In genomic region chr3:30012941-30013543, GRCh38 we compare ENCODE assay signal across 9 cellular contexts.
DNase-seq lines count a peak whose midpoint lies in the region; ATAC-seq and TF ChIP-seq lines count a peak whose summit lies in the region.
"Had no signal": no experiment of that assay in that cellular context is flagged by ENCODE, and none has a peak within 500 bp of the region (broad histone marks: within the 10 kb centered on the region; RNA-seq: fewer than 3 reads in every experiment).

No MANE protein-coding gene starts in this region.

- H3K14ac ChIP-seq in mesenchymal stem cell (ENCODE audit: low read length in 2 of 2): no peak overlapping the region

- H3K36me3 ChIP-seq in CD4-positive, CD25-positive, alpha-beta regulatory T cell (ENCODE audit: control insufficient read depth, insufficient read depth, low read length): no peaks in the 10 kb centered on the region
- no peaks in the 10 kb centered on the region for H3K36me3 ChIP-seq in H7 (replicated peaks; ENCODE audit: control insufficient read depth, insufficient read depth, low read length)
- no peaks in the 10 kb centered on the region for H3K36me3 ChIP-seq in mesenchymal stem cell (ENCODE audit: control insufficient read depth in 1 of 2, insufficient read depth in 2 of 2, low read depth in 1 of 2, low read length in 2 of 2)

- no peaks in the 10 kb centered on the region for H3K4me1 ChIP-seq in CD4-positive, CD25-positive, alpha-beta regulatory T cell (ENCODE audit: control insufficient read depth, insufficient read depth, low read length, poor library complexity, severe bottlenecking)
- H3K4me1 ChIP-seq in mesenchymal stem cell (ENCODE audit: control insufficient read depth, insufficient read depth, low read depth, low read length): no peaks in the 10 kb centered on the region

- no peaks in the 10 kb centered on the region for H3K27me3 ChIP-seq in CD4-positive, CD25-positive, alpha-beta regulatory T cell (ENCODE audit: control insufficient read depth, insufficient read depth, low read length)
- no peaks in the 10 kb centered on the region for H3K27me3 ChIP-seq in H7 (ENCODE audit: control insufficient read depth, insufficient read depth, low read length)
- no peaks in the 10 kb centered on the region for H3K27me3 ChIP-seq in mesenchymal stem cell (ENCODE audit: control insufficient read depth in 1 of 2, insufficient read depth in 1 of 2, low read length in 2 of 2)

- H3K4ac ChIP-seq in mesenchymal stem cell (ENCODE audit: low read depth in 1 of 2, low read length in 2 of 2): no peak overlapping the region

- no peaks in the 10 kb centered on the region for H3K9me3 ChIP-seq in CD4-positive, CD25-positive, alpha-beta regulatory T cell (ENCODE audit: control insufficient read depth in 2 of 2, low read length in 2 of 2)
- no peaks in the 10 kb centered on the region for H3K9me3 ChIP-seq in mesenchymal stem cell (ENCODE audit: control insufficient read depth, low read length)

- H2AFZ ChIP-seq in mesenchymal stem cell (ENCODE audit: low read depth, low read length): no peak overlapping the region

- H2AK5ac ChIP-seq in mesenchymal stem cell (ENCODE audit: low read length, severe bottlenecking): no peak overlapping the region

- ATAC-seq in CD4-positive, CD25-positive, alpha-beta regulatory T cell (ENCODE audit: low read depth in 2 of 2): no peak
- no peak for ATAC-seq in GM18873 (IDR thresholded peaks at IDR 0.05; ENCODE audit: low FRiP score, unreplicated experiment)

- no peak overlapping the region for H2BK5ac ChIP-seq in mesenchymal stem cell (ENCODE audit: low read depth, low read length, poor library complexity, severe bottlenecking)

- no peaks in the 10 kb centered on the region for H3K79me1 ChIP-seq in mesenchymal stem cell (replicated peaks; ENCODE audit: low read length, poor library complexity, severe bottlenecking)

- DNase-seq in CD4-positive, CD25-positive, alpha-beta regulatory T cell: peak in 2 of 3 donors; percentile 25 to 50
- DNase-seq in H7 (peak; percentile 61), NCI-H2227 treated with DMSO at 0.1 percent for 48 hours (lab: John Stamatoyannopoulos, UW) (peak; percentile 66), endothelial cell (ENCODE audit: low spot score) (peak; percentile 69), mesenchymal stem cell (peak; percentile 62)
- DNase-seq in activated CD4-positive, alpha-beta T cell treated with anti-CD3 and anti-CD28 coated beads, Interleukin-2, amount 10 ng/mL, durations not matched to agents 7 days and 5 days: peak; percentile 57
- DNase-seq in stimulated activated CD8-positive, alpha-beta memory T cell treated with anti-CD3 and anti-CD28 coated beads, Interleukin-4, amount 100 ng/mL, for 48 hours: peak; percentile 77

- no peak overlapping the region for H2BK12ac ChIP-seq in mesenchymal stem cell (ENCODE audit: low read length in 2 of 2)

- POLR2A ChIA-PET in activated CD4-positive, alpha-beta T cell treated with anti-CD3 and anti-CD28 coated beads, Interleukin-2, amount 10 ng/mL, durations not matched to agents 7 days and 5 days (lab: Charles Lee): no interaction called here

- H3K4me3 ChIP-seq in CD4-positive, CD25-positive, alpha-beta regulatory T cell (ENCODE audit: low read depth, low read length): no peak overlapping the region
- H3K4me3 ChIP-seq in H7 (ENCODE audit: insufficient read depth, low read depth, low read length) (no peak overlapping the region), mesenchymal stem cell (ENCODE audit: insufficient read depth in 1 of 2, low read depth in 1 of 2, low read length in 2 of 2) (no peak overlapping the region)

- H2BK120ac ChIP-seq in mesenchymal stem cell (ENCODE audit: low read depth, low read length): no peak overlapping the region

- no peak overlapping the region for H3K27ac ChIP-seq in CD4-positive, CD25-positive, alpha-beta regulatory T cell (ENCODE audit: insufficient read depth, low read length, poor library complexity, severe bottlenecking)
- H3K27ac ChIP-seq in mesenchymal stem cell (ENCODE audit: low read length, poor library complexity, severe bottlenecking): no peak overlapping the region

- H2BK15ac ChIP-seq in mesenchymal stem cell (ENCODE audit: low read depth, poor library complexity, severe bottlenecking): no peak overlapping the region

- H3K27ac Mint-ChIP-seq in CD4-positive, CD25-positive, alpha-beta regulatory T cell: no peak overlapping the region
- H3K27ac Mint-ChIP-seq in activated CD4-positive, alpha-beta T cell treated with anti-CD3 and anti-CD28 coated beads, Interleukin-2, amount 10 ng/mL, durations not matched to agents 7 days and 5 days: no peak overlapping the region
- no peak overlapping the region for H3K27ac Mint-ChIP-seq in endothelial cell (ENCODE audit: unreplicated experiment)
- H3K27ac Mint-ChIP-seq: IgD-negative memory B cell had no signal

- H4K91ac ChIP-seq in mesenchymal stem cell (ENCODE audit: low read length): no peak overlapping the region

- no peak overlapping the region for H3K4me3 Mint-ChIP-seq in CD4-positive, CD25-positive, alpha-beta regulatory T cell
- H3K4me3 Mint-ChIP-seq in activated CD4-positive, alpha-beta T cell treated with anti-CD3 and anti-CD28 coated beads, Interleukin-2, amount 10 ng/mL, durations not matched to agents 7 days and 5 days: no peak overlapping the region
- no peak overlapping the region for H3K4me3 Mint-ChIP-seq in endothelial cell (ENCODE audit: unreplicated experiment)
- H3K4me3 Mint-ChIP-seq: IgD-negative memory B cell had no signal

- H3K4me1 Mint-ChIP-seq in CD4-positive, CD25-positive, alpha-beta regulatory T cell: peaks cover 0 to 3% (median 0%) of the 10 kb centered on the region in 4 donors
- H3K4me1 Mint-ChIP-seq in activated CD4-positive, alpha-beta T cell treated with anti-CD3 and anti-CD28 coated beads, Interleukin-2, amount 10 ng/mL, durations not matched to agents 7 days and 5 days: no peaks in the 10 kb centered on the region
- peaks cover 5% of the 10 kb centered on the region for H3K4me1 Mint-ChIP-seq in endothelial cell (ENCODE audit: unreplicated experiment)
- H3K4me1 Mint-ChIP-seq: IgD-negative memory B cell had no signal

- WGBS in mesenchymal stem cell: no CpG with 5 or more reads among the region's 2 CpGs

- H3K36me3 Mint-ChIP-seq in CD4-positive, CD25-positive, alpha-beta regulatory T cell: no peaks in the 10 kb centered on the region
- H3K36me3 Mint-ChIP-seq in activated CD4-positive, alpha-beta T cell treated with anti-CD3 and anti-CD28 coated beads, Interleukin-2, amount 10 ng/mL, durations not matched to agents 7 days and 5 days (ENCODE audit: low read depth): no peaks in the 10 kb centered on the region
- H3K36me3 Mint-ChIP-seq in endothelial cell (ENCODE audit: low read depth, unreplicated experiment): no peaks in the 10 kb centered on the region
- H3K36me3 Mint-ChIP-seq: IgD-negative memory B cell had no signal

- no peak overlapping the region for H3K23ac ChIP-seq in mesenchymal stem cell (ENCODE audit: low read length in 2 of 2)

- peak; percentile 78 for TF ChIP-seq CTCF in endothelial cell (IDR thresholded peaks at IDR 0.05; ENCODE audit: unreplicated experiment)

- no peak overlapping the region for H4K8ac ChIP-seq in mesenchymal stem cell (ENCODE audit: low read length)

- CTCF ChIA-PET in activated CD4-positive, alpha-beta T cell treated with anti-CD3 and anti-CD28 coated beads, Interleukin-2, amount 10 ng/mL, durations not matched to agents 7 days and 5 days (lab: Charles Lee): interaction anchor here (1.0 to 1.2 kb wide), 2 partner anchors 9 to 738 kb away, joined by 3 read pairs; no protein-coding TSS in a partner anchor

- no peaks in the 10 kb centered on the region for H3K27me3 Mint-ChIP-seq in CD4-positive, CD25-positive, alpha-beta regulatory T cell
- H3K27me3 Mint-ChIP-seq in activated CD4-positive, alpha-beta T cell treated with anti-CD3 and anti-CD28 coated beads, Interleukin-2, amount 10 ng/mL, durations not matched to agents 7 days and 5 days: no peaks in the 10 kb centered on the region
- H3K27me3 Mint-ChIP-seq in endothelial cell (ENCODE audit: unreplicated experiment): peaks cover 2% of the 10 kb centered on the region

- no peak overlapping the region for H3K4me2 ChIP-seq in mesenchymal stem cell (ENCODE audit: low read length, poor library complexity, severe bottlenecking)

- no peaks in the 10 kb centered on the region for H3K9me3 Mint-ChIP-seq in CD4-positive, CD25-positive, alpha-beta regulatory T cell
- H3K9me3 Mint-ChIP-seq in activated CD4-positive, alpha-beta T cell treated with anti-CD3 and anti-CD28 coated beads, Interleukin-2, amount 10 ng/mL, durations not matched to agents 7 days and 5 days: no peaks in the 10 kb centered on the region
- H3K9me3 Mint-ChIP-seq in endothelial cell (ENCODE audit: unreplicated experiment): no peaks in the 10 kb centered on the region
- H3K9me3 Mint-ChIP-seq: IgD-negative memory B cell had no signal

- no peak overlapping the region for H3K18ac ChIP-seq in mesenchymal stem cell (ENCODE audit: low read depth in 1 of 2, low read length in 2 of 2)

- no peak overlapping the region for H3K9ac ChIP-seq in mesenchymal stem cell (ENCODE audit: low read length)
